2 cellular contexts compared by ENCODE assay signal in the genomic region with DNA sequence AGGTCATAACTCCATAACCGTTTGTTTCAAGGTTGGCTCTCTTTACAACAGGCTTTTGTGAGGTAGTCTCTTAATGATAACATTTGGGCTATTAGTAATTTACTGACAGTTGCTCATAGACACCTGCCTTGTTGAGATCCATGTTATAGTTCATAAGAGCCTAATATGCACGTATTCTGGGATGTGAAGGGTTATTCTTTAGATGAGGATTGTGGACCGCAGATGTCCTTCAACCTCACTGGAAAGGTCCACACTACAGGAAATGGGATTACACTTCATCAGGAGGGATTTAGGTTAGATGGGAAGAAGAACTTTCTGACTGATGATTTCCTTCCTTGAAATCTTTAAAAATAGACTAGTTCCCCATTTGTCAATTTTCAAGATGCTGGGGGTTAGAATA.
TF ChIP-seq lines count a peak whose summit lies in the region.

No MANE protein-coding gene starts in this region.

TF ChIP-seq in HCT116, 20 proteins besides CTCF, POLR2A, EP300 and RAD21:
- TF ChIP-seq REST (IDR thresholded peaks at IDR 0.05; ENCODE audit: low read depth) (no peak), EGR1 (IDR thresholded peaks at IDR 0.05; ENCODE audit: low read depth) (no peak), CBX3 (IDR thresholded peaks at IDR 0.05; ENCODE audit: low read depth) (no peak), ZFX (IDR thresholded peaks at IDR 0.05) (no peak), ZNF274 (IDR thresholded peaks at IDR 0.05; ENCODE audit: low read depth, low read length) (no peak), CEBPB (IDR thresholded peaks at IDR 0.05; ENCODE audit: low read depth) (no peak), EZH2 (IDR thresholded peaks at IDR 0.05) (no peak), TCF7L2 (IDR thresholded peaks at IDR 0.05; ENCODE audit: borderline replicate concordance, extremely low read depth, insufficient read depth, insufficient read length) (no peak), FOSL1 (IDR thresholded peaks at IDR 0.05; ENCODE audit: low read depth) (no peak), SP1 (IDR thresholded peaks at IDR 0.05; ENCODE audit: low read depth) (no peak), JUND (IDR thresholded peaks at IDR 0.05) (no peak), YY1 (IDR thresholded peaks at IDR 0.05; ENCODE audit: extremely low read depth, insufficient replicate concordance, low read depth, low read length) (no peak), ELF1 (IDR thresholded peaks at IDR 0.05; ENCODE audit: borderline replicate concordance, low read depth) (no peak), ATF3 (IDR thresholded peaks at IDR 0.05) (no peak), EZH2phosphoT487 (IDR thresholded peaks at IDR 0.05; ENCODE audit: borderline replicate concordance) (no peak), SIN3A (IDR thresholded peaks at IDR 0.05; ENCODE audit: low read depth) (no peak), ZBTB33 (IDR thresholded peaks at IDR 0.05; ENCODE audit: extremely low read depth, insufficient replicate concordance, low read length) (no peak), POLR2AphosphoS5 (IDR thresholded peaks at IDR 0.05; ENCODE audit: low read depth, low read length) (no peak), SRF (IDR thresholded peaks at IDR 0.05; ENCODE audit: low read depth) (no peak)

TF ChIP-seq in SK-N-SH, 30 proteins besides CTCF, POLR2A, EP300 and RAD21 (continued from another document):
- TF ChIP-seq REST (IDR thresholded peaks at IDR 0.05; ENCODE audit: low read depth, low read length) (no peak), GATA2 (CRISPR knock-in tag; IDR thresholded peaks at IDR 0.05) (no peak), ZBTB33 (IDR thresholded peaks at IDR 0.05; ENCODE audit: borderline replicate concordance, low read depth) (no peak), FOXJ3 (CRISPR knock-in tag; IDR thresholded peaks at IDR 0.05) (no peak), FOXM1 (IDR thresholded peaks at IDR 0.05; ENCODE audit: low read depth) (no peak), RCOR1 (IDR thresholded peaks at IDR 0.05; ENCODE audit: low read length) (no peak), JUND (IDR thresholded peaks at IDR 0.05) (no peak), TEAD4 (IDR thresholded peaks at IDR 0.05; ENCODE audit: borderline replicate concordance, insufficient read depth) (no peak), FOSL2 (IDR thresholded peaks at IDR 0.05; ENCODE audit: borderline replicate concordance, low read depth) (no peak), ELF1 (IDR thresholded peaks at IDR 0.05) (no peak), TCF12 (IDR thresholded peaks at IDR 0.05) (no peak), YY1 (IDR thresholded peaks at IDR 0.05; ENCODE audit: low read depth) (no peak), EZH2phosphoT487 (IDR thresholded peaks at IDR 0.05; ENCODE audit: borderline replicate concordance, low read depth) (no peak), RXRA (IDR thresholded peaks at IDR 0.05; ENCODE audit: borderline replicate concordance, low read depth) (no peak)
- TF ChIP-seq, protein P1, sequence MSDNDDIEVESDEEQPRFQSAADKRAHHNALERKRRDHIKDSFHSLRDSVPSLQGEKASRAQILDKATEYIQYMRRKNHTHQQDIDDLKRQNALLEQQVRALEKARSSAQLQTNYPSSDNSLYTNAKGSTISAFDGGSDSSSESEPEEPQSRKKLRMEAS (IDR thresholded peaks at IDR 0.05; ENCODE audit: low read depth), result no peak
- TF ChIP-seq, protein P2, sequence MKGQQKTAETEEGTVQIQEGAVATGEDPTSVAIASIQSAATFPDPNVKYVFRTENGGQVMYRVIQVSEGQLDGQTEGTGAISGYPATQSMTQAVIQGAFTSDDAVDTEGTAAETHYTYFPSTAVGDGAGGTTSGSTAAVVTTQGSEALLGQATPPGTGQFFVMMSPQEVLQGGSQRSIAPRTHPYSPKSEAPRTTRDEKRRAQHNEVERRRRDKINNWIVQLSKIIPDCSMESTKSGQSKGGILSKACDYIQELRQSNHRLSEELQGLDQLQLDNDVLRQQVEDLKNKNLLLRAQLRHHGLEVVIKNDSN (IDR thresholded peaks at IDR 0.05; ENCODE audit: borderline replicate concordance, low read depth), result no peak
